In the genomic region with DNA sequence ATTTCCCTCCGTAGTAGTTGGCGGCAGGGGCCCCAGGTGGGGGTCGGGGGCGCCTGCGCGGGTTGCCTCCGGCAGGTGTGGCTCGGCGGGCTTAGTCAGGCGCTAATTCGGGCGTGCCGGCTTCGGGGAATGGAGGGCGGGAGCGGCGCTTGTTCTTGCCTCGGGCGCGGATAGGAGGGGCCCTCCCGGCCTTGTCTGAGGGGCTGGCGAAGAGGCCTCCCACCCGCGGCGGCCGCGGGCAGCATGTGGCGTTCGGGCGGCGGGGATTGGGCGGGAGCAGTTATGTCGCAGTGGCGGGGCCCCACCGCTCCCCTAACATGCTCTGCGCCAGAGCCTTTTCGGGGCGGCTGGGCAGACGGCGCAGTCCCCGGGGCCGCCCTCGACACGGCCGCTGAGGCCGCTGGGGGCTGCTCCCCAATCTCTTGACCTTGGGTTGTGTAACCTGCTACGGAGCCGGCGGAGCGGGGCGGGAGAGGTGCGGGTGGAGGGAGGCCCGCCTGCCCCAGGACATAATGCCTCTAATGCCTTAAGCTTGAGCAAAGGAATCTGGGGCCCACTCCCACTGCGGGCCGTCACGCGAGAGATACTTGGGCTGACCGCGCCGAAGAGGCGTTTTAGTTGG, we compare ENCODE assay signal across 1 cellular context.
TF ChIP-seq lines count a peak whose summit lies in the region.

No MANE protein-coding gene starts in this region.

TF ChIP-seq in K562, 482 proteins besides CTCF, POLR2A, EP300 and RAD21 (continued from another document):
- no peak for TF ChIP-seq MECOM (CRISPR knock-in tag; IDR thresholded peaks at IDR 0.05)
- peak; percentile 80 for TF ChIP-seq U2AF1 (optimal IDR thresholded peaks at IDR 0.05; ENCODE audit: low read depth, low read length)
- TF ChIP-seq NFATC3 (IDR thresholded peaks at IDR 0.05): no peak
- TF ChIP-seq, protein P1, sequence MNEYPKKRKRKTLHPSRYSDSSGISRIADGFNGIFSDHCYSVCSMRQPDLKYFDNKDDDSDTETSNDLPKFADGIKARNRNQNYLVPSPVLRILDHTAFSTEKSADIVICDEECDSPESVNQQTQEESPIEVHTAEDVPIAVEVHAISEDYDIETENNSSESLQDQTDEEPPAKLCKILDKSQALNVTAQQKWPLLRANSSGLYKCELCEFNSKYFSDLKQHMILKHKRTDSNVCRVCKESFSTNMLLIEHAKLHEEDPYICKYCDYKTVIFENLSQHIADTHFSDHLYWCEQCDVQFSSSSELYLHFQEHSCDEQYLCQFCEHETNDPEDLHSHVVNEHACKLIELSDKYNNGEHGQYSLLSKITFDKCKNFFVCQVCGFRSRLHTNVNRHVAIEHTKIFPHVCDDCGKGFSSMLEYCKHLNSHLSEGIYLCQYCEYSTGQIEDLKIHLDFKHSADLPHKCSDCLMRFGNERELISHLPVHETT (CRISPR knock-in tag; conservative IDR thresholded peaks at IDR 0.05 in 1 of 2, IDR thresholded peaks at IDR 0.05 in 1 of 2): peak in 1 of 2 experiments; percentile 26; a peak in 1 of 4 replicates
- 0 out of 2 replicates have a peak, but pooled peaks have one; percentile 20 for TF ChIP-seq ZBTB7A (IDR thresholded peaks at IDR 0.05; ENCODE audit: borderline replicate concordance, control insufficient read depth, low read depth, low read length)
- TF ChIP-seq ZNF232 (CRISPR knock-in tag; IDR thresholded peaks at IDR 0.05): no peak
- no peak for TF ChIP-seq SAP30 (IDR thresholded peaks at IDR 0.05; ENCODE audit: borderline replicate concordance, insufficient read depth, low read depth, low read length, poor library complexity, severe bottlenecking)
- TF ChIP-seq MCM3 (IDR thresholded peaks at IDR 0.05): no peak
- no peak for TF ChIP-seq ZKSCAN3 (CRISPR knock-in tag; IDR thresholded peaks at IDR 0.05)
- peak; percentile 63 to 67; a peak in 3 of 4 replicates for TF ChIP-seq NRF1 (conservative IDR thresholded peaks at IDR 0.05 in 1 of 2, IDR thresholded peaks at IDR 0.05 in 1 of 2)
- TF ChIP-seq ELF2 (CRISPR knock-in tag; IDR thresholded peaks at IDR 0.05): no peak
- peak; percentile 5 for TF ChIP-seq ZC3H4 (CRISPR knock-in tag; IDR thresholded peaks at IDR 0.05; ENCODE audit: borderline replicate concordance)
- no peak for TF ChIP-seq SMARCB1 (IDR thresholded peaks at IDR 0.05; ENCODE audit: insufficient read length, low read depth)
- no peak for TF ChIP-seq PYGO2 (tag; IDR thresholded peaks at IDR 0.05)
- TF ChIP-seq MYNN (IDR thresholded peaks at IDR 0.05): no peak
- no peak for TF ChIP-seq MYNN (CRISPR knock-in tag; IDR thresholded peaks at IDR 0.05)
- no peak for TF ChIP-seq ZNF140 (CRISPR knock-in tag; IDR thresholded peaks at IDR 0.05)
- no peak for TF ChIP-seq ZNF121 (CRISPR knock-in tag; conservative IDR thresholded peaks at IDR 0.05)
- TF ChIP-seq FOXK2 (conservative IDR thresholded peaks at IDR 0.05 in 1 of 2, IDR thresholded peaks at IDR 0.05 in 1 of 2; ENCODE audit: low read depth in 2 of 2): no peak
- TF ChIP-seq ZNF764 (CRISPR knock-in tag; IDR thresholded peaks at IDR 0.05; ENCODE audit: low read depth): no peak
- TF ChIP-seq KLF16 (IDR thresholded peaks at IDR 0.05): no peak
- no peak for TF ChIP-seq STAT6 (CRISPR knock-in tag; IDR thresholded peaks at IDR 0.05)
- TF ChIP-seq, protein P2, sequence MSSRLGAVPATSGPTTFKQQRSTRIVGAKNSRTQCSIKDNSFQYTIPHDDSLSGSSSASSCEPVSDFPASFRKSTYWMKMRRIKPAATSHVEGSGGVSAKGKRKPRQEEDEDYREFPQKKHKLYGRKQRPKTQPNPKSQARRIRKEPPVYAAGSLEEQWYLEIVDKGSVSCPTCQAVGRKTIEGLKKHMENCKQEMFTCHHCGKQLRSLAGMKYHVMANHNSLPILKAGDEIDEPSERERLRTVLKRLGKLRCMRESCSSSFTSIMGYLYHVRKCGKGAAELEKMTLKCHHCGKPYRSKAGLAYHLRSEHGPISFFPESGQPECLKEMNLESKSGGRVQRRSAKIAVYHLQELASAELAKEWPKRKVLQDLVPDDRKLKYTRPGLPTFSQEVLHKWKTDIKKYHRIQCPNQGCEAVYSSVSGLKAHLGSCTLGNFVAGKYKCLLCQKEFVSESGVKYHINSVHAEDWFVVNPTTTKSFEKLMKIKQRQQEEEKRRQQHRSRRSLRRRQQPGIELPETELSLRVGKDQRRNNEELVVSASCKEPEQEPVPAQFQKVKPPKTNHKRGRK (tag; IDR thresholded peaks at IDR 0.05): no peak
- TF ChIP-seq, protein P3, sequence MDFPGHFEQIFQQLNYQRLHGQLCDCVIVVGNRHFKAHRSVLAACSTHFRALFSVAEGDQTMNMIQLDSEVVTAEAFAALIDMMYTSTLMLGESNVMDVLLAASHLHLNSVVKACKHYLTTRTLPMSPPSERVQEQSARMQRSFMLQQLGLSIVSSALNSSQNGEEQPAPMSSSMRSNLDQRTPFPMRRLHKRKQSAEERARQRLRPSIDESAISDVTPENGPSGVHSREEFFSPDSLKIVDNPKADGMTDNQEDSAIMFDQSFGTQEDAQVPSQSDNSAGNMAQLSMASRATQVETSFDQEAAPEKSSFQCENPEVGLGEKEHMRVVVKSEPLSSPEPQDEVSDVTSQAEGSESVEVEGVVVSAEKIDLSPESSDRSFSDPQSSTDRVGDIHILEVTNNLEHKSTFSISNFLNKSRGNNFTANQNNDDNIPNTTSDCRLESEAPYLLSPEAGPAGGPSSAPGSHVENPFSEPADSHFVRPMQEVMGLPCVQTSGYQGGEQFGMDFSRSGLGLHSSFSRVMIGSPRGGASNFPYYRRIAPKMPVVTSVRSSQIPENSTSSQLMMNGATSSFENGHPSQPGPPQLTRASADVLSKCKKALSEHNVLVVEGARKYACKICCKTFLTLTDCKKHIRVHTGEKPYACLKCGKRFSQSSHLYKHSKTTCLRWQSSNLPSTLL (IDR thresholded peaks at IDR 0.05): no peak
- no peak for TF ChIP-seq PTTG1 (tag; IDR thresholded peaks at IDR 0.05; ENCODE audit: low read depth)
- TF ChIP-seq, protein P4, sequence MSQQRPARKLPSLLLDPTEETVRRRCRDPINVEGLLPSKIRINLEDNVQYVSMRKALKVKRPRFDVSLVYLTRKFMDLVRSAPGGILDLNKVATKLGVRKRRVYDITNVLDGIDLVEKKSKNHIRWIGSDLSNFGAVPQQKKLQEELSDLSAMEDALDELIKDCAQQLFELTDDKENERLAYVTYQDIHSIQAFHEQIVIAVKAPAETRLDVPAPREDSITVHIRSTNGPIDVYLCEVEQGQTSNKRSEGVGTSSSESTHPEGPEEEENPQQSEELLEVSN (IDR thresholded peaks at IDR 0.05; ENCODE audit: borderline replicate concordance in 1 of 2, extremely low read depth in 1 of 2, insufficient read depth in 1 of 2, insufficient read length in 1 of 2, low read depth in 1 of 2, low read length in 1 of 2, poor library complexity in 1 of 2, severe bottlenecking in 1 of 2): peak; percentile 49 to 74
- no peak for TF ChIP-seq ZNF217 (CRISPR knock-in tag; IDR thresholded peaks at IDR 0.05)
- TF ChIP-seq ARID2 (IDR thresholded peaks at IDR 0.05): no peak
- no peak for TF ChIP-seq WHSC1 (IDR thresholded peaks at IDR 0.05; ENCODE audit: low read length)
- no peak for TF ChIP-seq KLF10 (CRISPR knock-in tag; IDR thresholded peaks at IDR 0.05)
- no peak for TF ChIP-seq ETS2 (tag; IDR thresholded peaks at IDR 0.05; ENCODE audit: borderline replicate concordance, poor library complexity, severe bottlenecking)
- TF ChIP-seq ZZZ3 (IDR thresholded peaks at IDR 0.05): no peak
- TF ChIP-seq PHF21A (IDR thresholded peaks at IDR 0.05; ENCODE audit: borderline replicate concordance, low read depth): no peak; the same call in 1 of the 2 replicates
TF ChIP-seq in K562: peak in this region for 47.
